Comparison of ENCODE assay signal across 1 cellular context in genomic region chr2:47346107-47346506, GRCh38.
A peak's percentile ranks its signal among the peaks of the same experiment; 100 is the strongest.
TF ChIP-seq lines count a peak whose summit lies in the region.

No MANE protein-coding gene starts in this region.

TF ChIP-seq in HepG2, 621 proteins besides CTCF, POLR2A, EP300 and RAD21:
- TF ChIP-seq, protein P1, sequence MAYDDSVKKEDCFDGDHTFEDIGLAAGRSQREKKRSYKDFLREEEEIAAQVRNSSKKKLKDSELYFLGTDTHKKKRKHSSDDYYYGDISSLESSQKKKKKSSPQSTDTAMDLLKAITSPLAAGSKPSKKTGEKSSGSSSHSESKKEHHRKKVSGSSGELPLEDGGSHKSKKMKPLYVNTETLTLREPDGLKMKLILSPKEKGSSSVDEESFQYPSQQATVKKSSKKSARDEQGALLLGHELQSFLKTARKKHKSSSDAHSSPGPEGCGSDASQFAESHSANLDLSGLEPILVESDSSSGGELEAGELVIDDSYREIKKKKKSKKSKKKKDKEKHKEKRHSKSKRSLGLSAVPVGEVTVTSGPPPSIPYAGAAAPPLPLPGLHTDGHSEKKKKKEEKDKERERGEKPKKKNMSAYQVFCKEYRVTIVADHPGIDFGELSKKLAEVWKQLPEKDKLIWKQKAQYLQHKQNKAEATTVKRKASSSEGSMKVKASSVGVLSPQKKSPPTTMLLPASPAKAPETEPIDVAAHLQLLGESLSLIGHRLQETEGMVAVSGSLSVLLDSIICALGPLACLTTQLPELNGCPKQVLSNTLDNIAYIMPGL (CRISPR knock-in tag; IDR thresholded peaks at IDR 0.05; ENCODE audit: borderline replicate concordance in 1 of 2, low read depth in 1 of 2): no peak
- TF ChIP-seq FOSL2 (CRISPR knock-in tag; IDR thresholded peaks at IDR 0.05) (peak; percentile 21; the same call in 1 of the 2 replicates), NAIF1 (CRISPR knock-in tag; IDR thresholded peaks at IDR 0.05; ENCODE audit: borderline replicate concordance) (0 out of 2 replicates have a peak, but pooled peaks have one; percentile 14), ZBTB3 (CRISPR knock-in tag; IDR thresholded peaks at IDR 0.05; ENCODE audit: borderline replicate concordance, low read depth) (no peak)
